14 cellular contexts compared by ENCODE assay signal in genomic region chr6:21946298-21946783, GRCh38.
DNase-seq lines count a peak whose midpoint lies in the region; ATAC-seq, FAIRE-seq and TF ChIP-seq lines count a peak whose summit lies in the region.
"Had no signal": no experiment of that assay in that cellular context is flagged by ENCODE, and none has a peak within 500 bp of the region (broad histone marks: within the 10 kb centered on the region; RNA-seq: fewer than 3 reads in every experiment).

No MANE protein-coding gene starts in this region.

- no peak for FAIRE-seq in astrocyte (lab: Jason Lieb, UNC)
- FAIRE-seq: GM18507 had no signal

- no peaks in the 10 kb centered on the region for H3K9me3 Mint-ChIP-seq in astrocyte (ENCODE audit: unreplicated experiment)
- H3K9me3 Mint-ChIP-seq: central memory CD8-positive, alpha-beta T cell had no signal

- 0 out of 2 replicates have a peak overlapping the region, but pooled peaks have one; percentile 7 for H4K91ac ChIP-seq in IMR-90 (ENCODE audit: insufficient read depth, low read depth, low read length)

- DNase-seq in AG09319 (ENCODE audit: extremely low read depth, low read depth) (peak; percentile 84), IMR-90 (peak; percentile 98), astrocyte (ENCODE audit: low read depth) (peak; percentile 99), kidney tubule cell (ENCODE audit: low spot score) (peak; percentile 99), DMS79 (lab: John Stamatoyannopoulos, UW) (no peak)
- DNase-seq in NK-92 treated with Interleukin-12 subunit alpha and Interleukin-12 subunit beta, amount 100 ng/mL, for 24 hours (lab: John Stamatoyannopoulos, UW) = no peak
- DNase-seq in activated CD4-positive, alpha-beta T cell treated with anti-CD3 and anti-CD28 coated beads for 48 hours = no peak
- DNase-seq: T-helper 2 cell had no signal

- H3K9ac ChIP-seq in IMR-90 (ENCODE audit: low read depth, low read length) (no peak overlapping the region), astrocyte (ENCODE audit: low read length) (peak overlapping the region; percentile 66)
- H3K9ac ChIP-seq: KMS-11 had no signal

- peak overlapping the region; percentile 8; the same call in 1 of the 2 replicates for H2BK120ac ChIP-seq in IMR-90 (ENCODE audit: low read depth, low read length)

- TF ChIP-seq CTCF in AG09319 (IDR thresholded peaks at IDR 0.05; ENCODE audit: low read depth, low read length) (no peak), IMR-90 (conservative IDR thresholded peaks at IDR 0.05; ENCODE audit: low read depth, low read length) (no peak), astrocyte (IDR thresholded peaks at IDR 0.05; ENCODE audit: insufficient read depth, low read depth, low read length) (no peak)

- intact Hi-C loops in IMR-90 (cut with micrococcal nuclease) = loop anchor here (2.0 to 10.0 kb wide), 4 partner anchors 200 to 1498 kb away; no protein-coding TSS in a partner anchor

- H3K23ac ChIP-seq in IMR-90 (ENCODE audit: low read depth, low read length) = no peak overlapping the region

- no peaks in the 10 kb centered on the region for H3K79me1 ChIP-seq in IMR-90 (ENCODE audit: low read depth in 1 of 2, low read length in 2 of 2)

- H3K4me1 ChIP-seq in IMR-90 (ENCODE audit: control insufficient read depth, insufficient read depth, low read length) = peaks cover 19% of the 10 kb centered on the region
- H3K4me1 ChIP-seq in astrocyte (ENCODE audit: insufficient read depth, low read length) = peaks cover 47% of the 10 kb centered on the region

- H3K4me2 ChIP-seq in IMR-90 (ENCODE audit: low read depth, low read length) (peak overlapping the region; percentile 48; the same call in 1 of the 2 replicates), astrocyte (ENCODE audit: low read length) (peak overlapping the region; percentile 40)
- H3K4me2 ChIP-seq: KMS-11 had no signal

- peak overlapping the region; percentile 70 for H3K27ac ChIP-seq in IMR-90 (ENCODE audit: insufficient read depth, low read length)
- peak overlapping the region; percentile 76 for H3K27ac ChIP-seq in astrocyte (ENCODE audit: low read depth, low read length)
- H3K27ac ChIP-seq: KMS-11, vagina had no signal

- H3K4ac ChIP-seq in IMR-90 (ENCODE audit: low read depth, low read length) = peak overlapping the region; percentile 8

- H2BK20ac ChIP-seq in IMR-90 (ENCODE audit: low read depth, low read length) = 0 out of 2 replicates have a peak overlapping the region, but pooled peaks have one; percentile 20

- H3K27me3 Mint-ChIP-seq in astrocyte (ENCODE audit: low read depth, unreplicated experiment) = no peaks in the 10 kb centered on the region
- H3K27me3 Mint-ChIP-seq: central memory CD8-positive, alpha-beta T cell had no signal

- peaks cover 9% of the 10 kb centered on the region; the same call in 1 of the 2 replicates for H3K9me1 ChIP-seq in IMR-90 (ENCODE audit: insufficient read depth, low read length)

- 0 out of 2 replicates have a peak overlapping the region, but pooled peaks have one; percentile 4 for H3K14ac ChIP-seq in IMR-90 (replicated peaks; ENCODE audit: low read depth, low read length)

- H3K79me2 ChIP-seq in astrocyte (ENCODE audit: insufficient read depth, low read length) = no peaks in the 10 kb centered on the region

- H3K27me3 ChIP-seq in IMR-90 (ENCODE audit: control insufficient read depth, insufficient read depth, low read length) (no peaks in the 10 kb centered on the region), astrocyte (ENCODE audit: insufficient read depth, low read length) (no peaks in the 10 kb centered on the region)
- H3K27me3 ChIP-seq: vagina had no signal

- H3K36me3 Mint-ChIP-seq in astrocyte (ENCODE audit: low read depth, unreplicated experiment) = no peaks in the 10 kb centered on the region

- no peak overlapping the region for H3K4me3 Mint-ChIP-seq in astrocyte (ENCODE audit: unreplicated experiment)
- H3K4me3 Mint-ChIP-seq: central memory CD8-positive, alpha-beta T cell had no signal

- 20% methylated on average over 1 of the region's 4 CpGs; no CpG with 5 or more reads in 1 of the 2 experiments for WGBS in IMR-90 (ENCODE audit: extremely low coverage in 2 of 2, insufficient read length in 1 of 2), 2 experiments

- peak; percentile 84 for ATAC-seq in IMR-90 (ENCODE audit: low read depth)
- no peak for ATAC-seq in HG03571 (IDR thresholded peaks at IDR 0.05; ENCODE audit: unreplicated experiment)

- H4K8ac ChIP-seq in IMR-90 (ENCODE audit: low read depth in 2 of 2, low read length in 2 of 2) = no peak overlapping the region

- H2AFZ ChIP-seq in IMR-90 (replicated peaks; ENCODE audit: low read length, poor library complexity) (no peak overlapping the region), astrocyte (ENCODE audit: low read depth, low read length) (no peak overlapping the region)

- H2BK15ac ChIP-seq in IMR-90 (ENCODE audit: low read depth, low read length) = peak overlapping the region; percentile 24; the same call in 1 of the 3 replicates

- no peak overlapping the region for H2AK9ac ChIP-seq in IMR-90 (replicated peaks; ENCODE audit: low read depth, low read length, poor library complexity)

- H2BK5ac ChIP-seq in IMR-90 (ENCODE audit: low read depth, low read length, poor library complexity, severe bottlenecking) = peak overlapping the region; percentile 19

- H3K4me1 Mint-ChIP-seq in astrocyte (ENCODE audit: low read depth, unreplicated experiment) = peaks cover 63% of the 10 kb centered on the region
- H3K4me1 Mint-ChIP-seq: central memory CD8-positive, alpha-beta T cell had no signal

- no TSS peak for BruUV-seq in IMR-90 (replicated peaks; lab: Mats Ljungman, UMichigan)

- no peaks in the 10 kb centered on the region for H4K20me1 ChIP-seq in IMR-90 (ENCODE audit: insufficient read depth, low read length)
- H4K20me1 ChIP-seq in astrocyte (ENCODE audit: insufficient read depth, low read length) = no peaks in the 10 kb centered on the region

- H3K4me3 ChIP-seq in IMR-90 (ENCODE audit: insufficient read depth, low read depth, low read length) (no peak overlapping the region), astrocyte (ENCODE audit: insufficient read depth, low read depth, low read length) (no peak overlapping the region)
- H3K4me3 ChIP-seq: lung, vagina had no signal

- H3K27ac Mint-ChIP-seq in astrocyte (ENCODE audit: unreplicated experiment) = peak overlapping the region; percentile 100

- TF ChIP-seq POLR2A in IMR-90 (IDR thresholded peaks at IDR 0.05; ENCODE audit: low read depth, low read length) = peak; percentile 87

- in situ Hi-C loops in IMR-90 (cut with MboI; ENCODE audit: low sequenced_read_pairs) = loop anchor here (25.0 kb wide), 1 partner anchor 1491 kb away; no protein-coding TSS in a partner anchor

- CTCF ChIA-PET in IMR-90 (lab: Yijun Ruan, JAX) = interaction anchor here (0.7 kb wide), 2 partner anchors 28 to 183 kb away, joined by 3 read pairs; no protein-coding TSS in a partner anchor

- no peaks in the 10 kb centered on the region for H3K9me3 ChIP-seq in IMR-90 (ENCODE audit: control insufficient read depth, insufficient read depth, low read length)
- no peaks in the 10 kb centered on the region for H3K9me3 ChIP-seq in astrocyte (ENCODE audit: insufficient read depth, low read depth, low read length)
- H3K9me3 ChIP-seq: vagina had no signal

- dilution Hi-C loops in IMR-90 (cut with HindIII; ENCODE audit: low sequenced_read_pairs, unreplicated experiment) = no loop called here

- POLR2A ChIA-PET in IMR-90 (lab: Charles Lee; ENCODE audit: unreplicated experiment) = interaction anchor here (0.5 kb wide), 2 partner anchors 305 to 1395 kb away, joined by 3 to 5 read pairs; no protein-coding TSS in a partner anchor

- no peak overlapping the region for H3K18ac ChIP-seq in IMR-90 (ENCODE audit: low read depth, low read length)

- no peak for TF ChIP-seq RAD21 in IMR-90 (IDR thresholded peaks at IDR 0.05; ENCODE audit: low read length)

- H3K56ac ChIP-seq in IMR-90 (ENCODE audit: extremely low read depth, insufficient read depth, low read length) = peak overlapping the region; percentile 15; the same call in 1 of the 2 replicates

- H2AK5ac ChIP-seq in IMR-90 (ENCODE audit: low read depth, low read length) = peak overlapping the region; percentile 65; the same call in 1 of the 2 replicates

- H3K36me3 ChIP-seq in IMR-90 (ENCODE audit: control insufficient read depth, insufficient read depth, low read length) (no peaks in the 10 kb centered on the region), astrocyte (ENCODE audit: insufficient read depth, low read length) (no peaks in the 10 kb centered on the region)
- H3K36me3 ChIP-seq: vagina had no signal

- H4K5ac ChIP-seq in IMR-90 (ENCODE audit: low read depth, low read length) = no peak overlapping the region

TF ChIP-seq in IMR-90, 13 proteins besides CTCF, POLR2A, EP300 and RAD21:
- TF ChIP-seq SMC3 (IDR thresholded peaks at IDR 0.05; ENCODE audit: low read depth, low read length) = no peak
- TF ChIP-seq BHLHE40 (IDR thresholded peaks at IDR 0.05; ENCODE audit: low read depth, low read length) = peak; percentile 61; the same call in 1 of the 2 replicates
- no peak for TF ChIP-seq CHD1 (IDR thresholded peaks at IDR 0.05; ENCODE audit: low read depth, low read length)
- TF ChIP-seq NFE2L2 (IDR thresholded peaks at IDR 0.05; ENCODE audit: low read depth, low read length) = no peak
- TF ChIP-seq FOS (IDR thresholded peaks at IDR 0.05; ENCODE audit: low read depth, low read length) = 0 out of 2 replicates have a peak, but pooled peaks have one; percentile 1
- no peak; the same call in 1 of the 2 replicates for TF ChIP-seq CEBPB (IDR thresholded peaks at IDR 0.05; ENCODE audit: low read depth, low read length)
- TF ChIP-seq MAFK (IDR thresholded peaks at IDR 0.05; ENCODE audit: low read depth, low read length) = no peak
- TF ChIP-seq MXI1 (IDR thresholded peaks at IDR 0.05; ENCODE audit: borderline replicate concordance, low read depth, low read length) = no peak
- TF ChIP-seq MAZ (IDR thresholded peaks at IDR 0.05; ENCODE audit: borderline replicate concordance, low read depth, low read length) = no peak

Comparison
In these comparisons a context has a peak if more than half of its experiments do, and no peak if none do; other contexts are left out.
1. DNase-seq: peak in AG09319 (single experiment), IMR-90 (single experiment), astrocyte (single experiment) and kidney tubule cell (single experiment); none in DMS79 (single experiment), NK-92 treated with Interleukin-12 subunit alpha and Interleukin-12 subunit beta, amount 100 ng/mL, for 24 hours (single experiment) and activated CD4-positive, alpha-beta T cell treated with anti-CD3 and anti-CD28 coated beads for 48 hours (single experiment).